In genomic region chr14:23954279-23954614, GRCh38 we compare ENCODE assay signal across 8 cellular contexts. TPM values are rescaled to one million over a fixed set of nuclear protein-coding genes. Genes with fewer than 3 reads are reported as not detected.
A peak's percentile ranks its signal among the peaks of the same experiment; 100 is the strongest.
DNase-seq lines count a peak whose midpoint lies in the region; ATAC-seq and TF ChIP-seq lines count a peak whose summit lies in the region.
"Not testable (repeated sequence)": the region's sequence is repeated elsewhere in the genome, so short reads cannot be mapped to it uniquely, and the experiment has no call there.

No MANE protein-coding gene starts in this region.

- H3K4me2 ChIP-seq in Karpas-422 (ENCODE audit: low read depth, low read length, poor library complexity, severe bottlenecking): peak overlapping the region; percentile 82

- H3K36me3 ChIP-seq in Karpas-422 (ENCODE audit: insufficient read depth, low read length): not testable (repeated sequence)
- peaks cover 0 to 13% (median 0%) of the 10 kb centered on the region in 4 donors for H3K36me3 ChIP-seq in upper lobe of left lung

- not testable (repeated sequence) for H3K27me3 ChIP-seq in Karpas-422 (ENCODE audit: low read length); dorsolateral prefrontal cortex; upper lobe of left lung

- peak overlapping the region; percentile 88 for H3K27ac Mint-ChIP-seq in activated CD8-positive, alpha-beta memory T cell treated with anti-CD3 and anti-CD28 coated beads, Interleukin-2, amount 10 ng/mL, durations not matched to agents 7 days and 5 days
- H3K27ac Mint-ChIP-seq in immature natural killer cell (peak overlapping the region; percentile 84 to 98 (median 92)), osteocyte (ENCODE audit: unreplicated experiment) (peak overlapping the region; percentile 97)

- H3K27ac ChIP-seq in Karpas-422 (ENCODE audit: low read length): peak overlapping the region; percentile 41
- peak overlapping the region in 55 of 59 donors; percentile 70 to 96 (median 89) for H3K27ac ChIP-seq in dorsolateral prefrontal cortex
- peak overlapping the region; percentile 76 to 91 (median 88) for H3K27ac ChIP-seq in upper lobe of left lung

- H3K4me3 ChIP-seq in GM12865 (ENCODE audit: low read depth, low read length) (peak overlapping the region; percentile 82), HFF-Myc (replicated peaks; ENCODE audit: low read depth, low read length) (peak overlapping the region; percentile 84), Karpas-422 (ENCODE audit: low read length) (peak overlapping the region; percentile 79), dorsolateral prefrontal cortex (peak overlapping the region; percentile 37 to 98 (median 85)), upper lobe of left lung (peak overlapping the region in 3 of 4 donors; percentile 67 to 98 (median 77))

- not testable (repeated sequence) for TF ChIP-seq CTCF in GM12865 (IDR thresholded peaks at IDR 0.05; ENCODE audit: insufficient read depth, low read depth, low read length, missing control alignments); HFF-Myc (IDR thresholded peaks at IDR 0.05; ENCODE audit: low read depth, low read length, missing control alignments); osteocyte (IDR thresholded peaks at IDR 0.05); upper lobe of left lung (IDR thresholded peaks at IDR 0.05)
- TF ChIP-seq CTCF in dorsolateral prefrontal cortex (IDR thresholded peaks at IDR 0.05 in 54 of 56, conservative IDR thresholded peaks at IDR 0.05 in 2 of 56; ENCODE audit: low read depth in 1 of 56, partially characterized antibody in 56 of 56): peak in 7 of 56 donors; percentile 4 to 30 (median 10)

- CTCF ChIA-PET in activated CD8-positive, alpha-beta memory T cell treated with anti-CD3 and anti-CD28 coated beads, Interleukin-2, amount 10 ng/mL, durations not matched to agents 7 days and 5 days (lab: Charles Lee): interaction anchor here (0.8 to 2.8 kb wide), 4 partner anchors 187 to 365 kb away, joined by 3 to 14 read pairs (median 8); no protein-coding TSS in a partner anchor

- TF ChIP-seq POLR2A in upper lobe of left lung (IDR thresholded peaks at IDR 0.05): not testable (repeated sequence)

- not testable (repeated sequence) for ATAC-seq in activated CD8-positive, alpha-beta memory T cell treated with anti-CD3 and anti-CD28 coated beads, Interleukin-2, amount 10 ng/mL, durations not matched to agents 7 days and 5 days; upper lobe of left lung (ENCODE audit: low FRiP score in 2 of 2)

- H3K9me2 ChIP-seq in Karpas-422 (replicated peaks; ENCODE audit: insufficient read depth, low read length): not testable (repeated sequence)

- TF ChIP-seq EP300 in upper lobe of left lung (IDR thresholded peaks at IDR 0.05): not testable (repeated sequence)

- H4K20me1 ChIP-seq in Karpas-422 (ENCODE audit: insufficient read depth, low read depth, low read length): not testable (repeated sequence)

- H3K4me3 Mint-ChIP-seq in activated CD8-positive, alpha-beta memory T cell treated with anti-CD3 and anti-CD28 coated beads, Interleukin-2, amount 10 ng/mL, durations not matched to agents 7 days and 5 days: peak overlapping the region; percentile 88
- H3K4me3 Mint-ChIP-seq in immature natural killer cell: peak overlapping the region; percentile 95 to 99 (median 98)
- peak overlapping the region; percentile 100 for H3K4me3 Mint-ChIP-seq in osteocyte (ENCODE audit: unreplicated experiment)

- not testable (repeated sequence) for H3K27me3 Mint-ChIP-seq in activated CD8-positive, alpha-beta memory T cell treated with anti-CD3 and anti-CD28 coated beads, Interleukin-2, amount 10 ng/mL, durations not matched to agents 7 days and 5 days; immature natural killer cell (ENCODE audit: low read depth in 3 of 3); osteocyte (ENCODE audit: unreplicated experiment)

- H3K4me1 ChIP-seq in Karpas-422 (ENCODE audit: low read length) (peaks cover 17% of the 10 kb centered on the region), upper lobe of left lung (peaks cover 12 to 26% (median 19%) of the 10 kb centered on the region in 4 donors)

- H3K9me3 ChIP-seq in Karpas-422 (ENCODE audit: low read length): peaks cover 12% of the 10 kb centered on the region
- H3K9me3 ChIP-seq in upper lobe of left lung: not testable (repeated sequence)

- H3K36me3 Mint-ChIP-seq in activated CD8-positive, alpha-beta memory T cell treated with anti-CD3 and anti-CD28 coated beads, Interleukin-2, amount 10 ng/mL, durations not matched to agents 7 days and 5 days: not testable (repeated sequence)
- H3K36me3 Mint-ChIP-seq in immature natural killer cell (peaks cover 0 to 12% (median 3%) of the 10 kb centered on the region in 3 donors), osteocyte (ENCODE audit: unreplicated experiment) (peaks cover 13% of the 10 kb centered on the region)

- DNase-seq in GM12865 (ENCODE audit: low read depth); HFF-Myc (ENCODE audit: extremely low read depth, low read depth); Karpas-422; activated CD8-positive, alpha-beta memory T cell treated with anti-CD3 and anti-CD28 coated beads, Interleukin-2, amount 10 ng/mL, durations not matched to agents 7 days and 5 days; dorsolateral prefrontal cortex; immature natural killer cell; osteocyte (ENCODE audit: extremely low spot score, unreplicated experiment); upper lobe of left lung: not testable (repeated sequence)

- intact Hi-C loops in dorsolateral prefrontal cortex (cut with DNase I): loop anchor here in 1 of 2 donors (5.0 kb wide), 1 partner anchor 322 kb away; no protein-coding TSS in a partner anchor

- H3K4me1 Mint-ChIP-seq in activated CD8-positive, alpha-beta memory T cell treated with anti-CD3 and anti-CD28 coated beads, Interleukin-2, amount 10 ng/mL, durations not matched to agents 7 days and 5 days: peaks cover 25% of the 10 kb centered on the region
- peaks cover 15 to 26% of the 10 kb centered on the region in 2 donors for H3K4me1 Mint-ChIP-seq in immature natural killer cell
- peaks cover 21% of the 10 kb centered on the region for H3K4me1 Mint-ChIP-seq in osteocyte (ENCODE audit: unreplicated experiment)

- peak overlapping the region; percentile 40; the same call in 1 of the 2 replicates for H2AFZ ChIP-seq in Karpas-422 (ENCODE audit: low read length)

- not testable (repeated sequence) for H3K9me3 Mint-ChIP-seq in activated CD8-positive, alpha-beta memory T cell treated with anti-CD3 and anti-CD28 coated beads, Interleukin-2, amount 10 ng/mL, durations not matched to agents 7 days and 5 days (ENCODE audit: low read depth); immature natural killer cell
- peaks cover 10% of the 10 kb centered on the region for H3K9me3 Mint-ChIP-seq in osteocyte (ENCODE audit: unreplicated experiment)

- peaks cover 10% of the 10 kb centered on the region for H3K79me2 ChIP-seq in Karpas-422 (ENCODE audit: low read length)

- peak overlapping the region; percentile 79 for H3K9ac ChIP-seq in Karpas-422 (ENCODE audit: low read length)

- 14 to 21% methylated on average over 6 of the region's 6 CpGs for WGBS in upper lobe of left lung, 2 donors

RNA-seq across cellular contexts. Expression of gene DHRS4, which starts 0.7 kb away (rescaled TPM):
- total RNA-seq in Karpas-422 (2014; rRNA removed; shearing (Covaris generic); ENCODE audit: low replicate concordance): 63.8 and 175 TPM in 2 replicates
- 10 to 100 TPM; 15.5 to 20.7 TPM for total RNA-seq in activated CD8-positive, alpha-beta memory T cell treated with anti-CD3 and anti-CD28 coated beads, Interleukin-2, amount 10 ng/mL, durations not matched to agents 7 days and 5 days
- total RNA-seq in dorsolateral prefrontal cortex: 10 to 100 TPM in 96 of 120 experiments, 1 to 10 TPM in 24; 6.3 to 22.2 (median 12.8) TPM
- polyA plus RNA-seq in immature natural killer cell: 10 to 100 TPM; 26.2 to 33.8 (median 31.0) TPM
- 19.1 and 19.6 TPM in 2 replicates for total RNA-seq in osteocyte
- 10 to 100 TPM; 30.3 to 57.9 (median 33.8) TPM for total RNA-seq in upper lobe of left lung

RNA-seq across cellular contexts. Expression of gene DHRS4L2, which starts 34.5 kb away (rescaled TPM):
- 53.7 and 66.1 TPM in 2 replicates for total RNA-seq in Karpas-422 (2014; rRNA removed; shearing (Covaris generic); ENCODE audit: low replicate concordance)
- total RNA-seq in activated CD8-positive, alpha-beta memory T cell treated with anti-CD3 and anti-CD28 coated beads, Interleukin-2, amount 10 ng/mL, durations not matched to agents 7 days and 5 days: 10 to 100 TPM; 16.0 to 19.4 TPM
- total RNA-seq in dorsolateral prefrontal cortex: 10 to 100 TPM in 105 of 120 experiments, 1 to 10 TPM in 15; 6.2 to 20.1 (median 13.4) TPM
- polyA plus RNA-seq in immature natural killer cell: 10 to 100 TPM; 14.7 to 22.1 (median 15.8) TPM
- total RNA-seq in osteocyte: 15.9 and 17.1 TPM in 2 replicates
- total RNA-seq in upper lobe of left lung: 10 to 100 TPM; 13.2 to 27.4 (median 18.2) TPM
